8 cellular contexts compared by ENCODE assay signal in genomic region chr19:16381756-16382401, GRCh38. TPM values are rescaled to one million over a fixed set of nuclear protein-coding genes. Genes with fewer than 3 reads are reported as not detected.
DNase-seq lines count a peak whose midpoint lies in the region; ATAC-seq and TF ChIP-seq lines count a peak whose summit lies in the region.

No MANE protein-coding gene starts in this region.

- WGBS in liver = 81% methylated on average over 29 of the region's 29 CpGs

- H3K4me3 ChIP-seq in liver (ENCODE audit: low read depth in 1 of 3, low read length in 3 of 3) = no peak overlapping the region
- H3K4me3 ChIP-seq in skin epidermis = no peak overlapping the region

- DNase-seq in GM04504 (ENCODE audit: low read depth) (peak; percentile 67), SK-N-DZ (ENCODE audit: low spot score) (no peak), 8988T (no peak)

- TF ChIP-seq CTCF in liver (IDR thresholded peaks at IDR 0.05; ENCODE audit: low read depth, low read length, missing input control) = no peak

- H3K4me1 ChIP-seq in liver (ENCODE audit: control insufficient read depth in 4 of 4, insufficient read depth in 4 of 4, low read length in 3 of 4) = peaks cover 0 to 7% (median 0%) of the 10 kb centered on the region in 4 donors

- no peaks in the 10 kb centered on the region for H3K27me3 ChIP-seq in liver (ENCODE audit: control insufficient read depth in 4 of 4, insufficient read depth in 4 of 4, low read length in 3 of 4)

- peaks cover 2 to 27% (median 6%) of the 10 kb centered on the region in 4 donors for H3K36me3 ChIP-seq in liver (ENCODE audit: control insufficient read depth in 4 of 4, insufficient read depth in 3 of 4, low read depth in 1 of 4, low read length in 3 of 4)

- H3K27ac ChIP-seq in cingulate gyrus (ENCODE audit: low read depth, low read length) (peak overlapping the region; percentile 66), liver (ENCODE audit: low read depth in 1 of 2, low read length in 2 of 2) (peak overlapping the region; percentile 57 to 60), skin epidermis (peak overlapping the region in 19 of 21 experiments; percentile 11 to 90 (median 77))

- H3K9me3 ChIP-seq in liver (ENCODE audit: control insufficient read depth in 4 of 4, low read length in 3 of 4) = no peaks in the 10 kb centered on the region

- no peak for ATAC-seq in GM19467 (IDR thresholded peaks at IDR 0.05; ENCODE audit: unreplicated experiment)
- ATAC-seq in GM18511 (IDR thresholded peaks at IDR 0.05; ENCODE audit: unreplicated experiment) = no peak

- TF ChIP-seq RAD21 in liver (IDR thresholded peaks at IDR 0.05) = no peak

- H3K9ac ChIP-seq in liver (ENCODE audit: low read depth in 1 of 2, low read length in 2 of 2) = peak overlapping the region in 1 of 2 donors; percentile 28

TF ChIP-seq in liver, 16 proteins besides CTCF, POLR2A, EP300 and RAD21:
- TF ChIP-seq, protein P1, sequence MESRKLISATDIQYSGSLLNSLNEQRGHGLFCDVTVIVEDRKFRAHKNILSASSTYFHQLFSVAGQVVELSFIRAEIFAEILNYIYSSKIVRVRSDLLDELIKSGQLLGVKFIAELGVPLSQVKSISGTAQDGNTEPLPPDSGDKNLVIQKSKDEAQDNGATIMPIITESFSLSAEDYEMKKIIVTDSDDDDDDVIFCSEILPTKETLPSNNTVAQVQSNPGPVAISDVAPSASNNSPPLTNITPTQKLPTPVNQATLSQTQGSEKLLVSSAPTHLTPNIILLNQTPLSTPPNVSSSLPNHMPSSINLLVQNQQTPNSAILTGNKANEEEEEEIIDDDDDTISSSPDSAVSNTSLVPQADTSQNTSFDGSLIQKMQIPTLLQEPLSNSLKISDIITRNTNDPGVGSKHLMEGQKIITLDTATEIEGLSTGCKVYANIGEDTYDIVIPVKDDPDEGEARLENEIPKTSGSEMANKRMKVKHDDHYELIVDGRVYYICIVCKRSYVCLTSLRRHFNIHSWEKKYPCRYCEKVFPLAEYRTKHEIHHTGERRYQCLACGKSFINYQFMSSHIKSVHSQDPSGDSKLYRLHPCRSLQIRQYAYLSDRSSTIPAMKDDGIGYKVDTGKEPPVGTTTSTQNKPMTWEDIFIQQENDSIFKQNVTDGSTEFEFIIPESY (IDR thresholded peaks at IDR 0.05) = no peak
- TF ChIP-seq HNF4A (conservative IDR thresholded peaks at IDR 0.05) = no peak
- TF ChIP-seq YY1 (IDR thresholded peaks at IDR 0.05) = no peak
- TF ChIP-seq GABPA (IDR thresholded peaks at IDR 0.05 in 1 of 2, conservative IDR thresholded peaks at IDR 0.05 in 1 of 2) = no peak
- TF ChIP-seq HNF4G (IDR thresholded peaks at IDR 0.05) = no peak
- TF ChIP-seq ATF3 (IDR thresholded peaks at IDR 0.05) = no peak
- TF ChIP-seq NR2F2 (IDR thresholded peaks at IDR 0.05) = peak; percentile 17
- TF ChIP-seq, protein P2, sequence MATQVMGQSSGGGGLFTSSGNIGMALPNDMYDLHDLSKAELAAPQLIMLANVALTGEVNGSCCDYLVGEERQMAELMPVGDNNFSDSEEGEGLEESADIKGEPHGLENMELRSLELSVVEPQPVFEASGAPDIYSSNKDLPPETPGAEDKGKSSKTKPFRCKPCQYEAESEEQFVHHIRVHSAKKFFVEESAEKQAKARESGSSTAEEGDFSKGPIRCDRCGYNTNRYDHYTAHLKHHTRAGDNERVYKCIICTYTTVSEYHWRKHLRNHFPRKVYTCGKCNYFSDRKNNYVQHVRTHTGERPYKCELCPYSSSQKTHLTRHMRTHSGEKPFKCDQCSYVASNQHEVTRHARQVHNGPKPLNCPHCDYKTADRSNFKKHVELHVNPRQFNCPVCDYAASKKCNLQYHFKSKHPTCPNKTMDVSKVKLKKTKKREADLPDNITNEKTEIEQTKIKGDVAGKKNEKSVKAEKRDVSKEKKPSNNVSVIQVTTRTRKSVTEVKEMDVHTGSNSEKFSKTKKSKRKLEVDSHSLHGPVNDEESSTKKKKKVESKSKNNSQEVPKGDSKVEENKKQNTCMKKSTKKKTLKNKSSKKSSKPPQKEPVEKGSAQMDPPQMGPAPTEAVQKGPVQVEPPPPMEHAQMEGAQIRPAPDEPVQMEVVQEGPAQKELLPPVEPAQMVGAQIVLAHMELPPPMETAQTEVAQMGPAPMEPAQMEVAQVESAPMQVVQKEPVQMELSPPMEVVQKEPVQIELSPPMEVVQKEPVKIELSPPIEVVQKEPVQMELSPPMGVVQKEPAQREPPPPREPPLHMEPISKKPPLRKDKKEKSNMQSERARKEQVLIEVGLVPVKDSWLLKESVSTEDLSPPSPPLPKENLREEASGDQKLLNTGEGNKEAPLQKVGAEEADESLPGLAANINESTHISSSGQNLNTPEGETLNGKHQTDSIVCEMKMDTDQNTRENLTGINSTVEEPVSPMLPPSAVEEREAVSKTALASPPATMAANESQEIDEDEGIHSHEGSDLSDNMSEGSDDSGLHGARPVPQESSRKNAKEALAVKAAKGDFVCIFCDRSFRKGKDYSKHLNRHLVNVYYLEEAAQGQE (IDR thresholded peaks at IDR 0.05) = peak; percentile 19

RNA-seq across cellular contexts. Expression of gene KLF2, which starts 57.3 kb away (rescaled TPM):
- 10 to 100 TPM in 1 of 2 donors, 1 to 10 TPM in 1; 4.0 to 11.2 TPM for total RNA-seq in liver
- 1 to 10 TPM; 3.9 to 4.4 TPM for polyA plus RNA-seq in liver
- polyA plus RNA-seq in SK-N-DZ (2014; cell fraction: cytosol; rRNA removed) = not detected in 2 replicates
- not detected in 2 replicates for polyA plus RNA-seq in SK-N-DZ (2014; cell fraction: nucleus; rRNA removed)
